8 cellular contexts compared by ENCODE assay signal in genomic region chr1:110312188-110313121, GRCh38. TPM values are rescaled to one million over a fixed set of nuclear protein-coding genes. Genes with fewer than 3 reads are reported as not detected.
A peak's percentile ranks its signal among the peaks of the same experiment; 100 is the strongest.
DNase-seq lines count a peak whose midpoint lies in the region; ATAC-seq and TF ChIP-seq lines count a peak whose summit lies in the region.

No MANE protein-coding gene starts in this region.

- H3K36me3 ChIP-seq in KMS-11 (ENCODE audit: insufficient read depth) (no peaks in the 10 kb centered on the region), gastroesophageal sphincter (no peaks in the 10 kb centered on the region), testis (ENCODE audit: low read depth, missing control alignments) (no peaks in the 10 kb centered on the region)

- 69 to 81% methylated on average over 4 to 5 of the region's 14 CpGs for WGBS in gastroesophageal sphincter (ENCODE audit: low coverage in 1 of 2), 2 donors
- 48 to 69% methylated on average over 8 to 14 of the region's 14 CpGs for WGBS in testis, 2 donors

- TF ChIP-seq EP300 in gastroesophageal sphincter (IDR thresholded peaks at IDR 0.05) = no peak

- no peak overlapping the region for H3K27ac ChIP-seq in KMS-11
- no peak overlapping the region for H3K27ac ChIP-seq in gastroesophageal sphincter
- H3K27ac ChIP-seq in testis = no peak overlapping the region

- intact Hi-C loops in testis (cut with DNase I; ENCODE audit: low total_unique reads) = loop anchor here (5.0 kb wide), 1 partner anchor 105 kb away; no protein-coding TSS in a partner anchor

- no peak overlapping the region for H3K4me3 ChIP-seq in KMS-11 (IDR thresholded peaks at IDR 0.05; ENCODE audit: insufficient read depth, low read depth, low read length)
- no peak overlapping the region for H3K4me3 ChIP-seq in gastroesophageal sphincter
- no peak overlapping the region for H3K4me3 ChIP-seq in testis

- H4K20me1 ChIP-seq in KMS-11 (ENCODE audit: insufficient read depth) = no peaks in the 10 kb centered on the region

- peak overlapping the region; percentile 34; the same call in 1 of the 2 replicates for H2AFZ ChIP-seq in KMS-11 (ENCODE audit: low read depth)

- ATAC-seq in gastroesophageal sphincter (peak; percentile 93), omental fat pad (ENCODE audit: low FRiP score) (peak; percentile 58), HG03097 (IDR thresholded peaks at IDR 0.05; ENCODE audit: low FRiP score, unreplicated experiment) (no peak)

- H3K4me2 ChIP-seq in KMS-11 = no peak overlapping the region

- no peak overlapping the region for H3K9ac ChIP-seq in KMS-11

- H3K79me2 ChIP-seq in KMS-11 (ENCODE audit: insufficient read depth, low read depth) = no peaks in the 10 kb centered on the region

- no peaks in the 10 kb centered on the region for H3K4me1 ChIP-seq in KMS-11 (ENCODE audit: low read depth, poor library complexity, severe bottlenecking)
- H3K4me1 ChIP-seq in gastroesophageal sphincter = peaks cover 0 to 11% (median 3%) of the 10 kb centered on the region in 3 donors
- peaks cover 4% of the 10 kb centered on the region for H3K4me1 ChIP-seq in testis

- no peaks in the 10 kb centered on the region for H3K9me3 ChIP-seq in gastroesophageal sphincter
- H3K9me3 ChIP-seq in testis = no peaks in the 10 kb centered on the region

- DNase-seq in GM04504 (ENCODE audit: low read depth) = peak; percentile 48
- peak; percentile 41 to 73 for DNase-seq in SHP77 (lab: John Stamatoyannopoulos, UW)
- peak; percentile 35 to 67 (median 42) for DNase-seq in activated naive CD4-positive, alpha-beta T cell (lab: John Stamatoyannopoulos, UW)
- peak; percentile 38 for DNase-seq in omental fat pad (ENCODE audit: low spot score)
- DNase-seq in testis = peak; percentile 86

- TF ChIP-seq POLR2A in gastroesophageal sphincter (IDR thresholded peaks at IDR 0.05) (no peak), testis (IDR thresholded peaks at IDR 0.05) (no peak)

- H3K27me3 ChIP-seq in KMS-11 (ENCODE audit: insufficient read depth, low read depth) (no peaks in the 10 kb centered on the region), gastroesophageal sphincter (no peaks in the 10 kb centered on the region), testis (no peaks in the 10 kb centered on the region)

- TF ChIP-seq CTCF in KMS-11 (conservative IDR thresholded peaks at IDR 0.05; ENCODE audit: low read depth, low read length) (peak; percentile 74), gastroesophageal sphincter (IDR thresholded peaks at IDR 0.05) (peak; percentile 81 to 95 (median 94)), omental fat pad (IDR thresholded peaks at IDR 0.05) (peak in 2 of 3 donors; percentile 66 to 81), testis (IDR thresholded peaks at IDR 0.05) (peak; percentile 79 to 90 (median 90))

RNA-seq across cellular contexts. Expression of gene RBM15, which starts 26.7 kb away (rescaled TPM):
- total RNA-seq in gastroesophageal sphincter (10 to 100 TPM; 16.7 to 36.9 (median 30.2) TPM), omental fat pad (10 to 100 TPM; 28.7 to 55.0 (median 35.1) TPM), testis (10 to 100 TPM; 72.8 to 80.2 TPM)
- polyA plus RNA-seq in testis (ENCODE audit: insufficient read depth, low read depth, low replicate concordance) = 22.2 TPM
